ENCODE assay signal across 14 cellular contexts in the genomic region with DNA sequence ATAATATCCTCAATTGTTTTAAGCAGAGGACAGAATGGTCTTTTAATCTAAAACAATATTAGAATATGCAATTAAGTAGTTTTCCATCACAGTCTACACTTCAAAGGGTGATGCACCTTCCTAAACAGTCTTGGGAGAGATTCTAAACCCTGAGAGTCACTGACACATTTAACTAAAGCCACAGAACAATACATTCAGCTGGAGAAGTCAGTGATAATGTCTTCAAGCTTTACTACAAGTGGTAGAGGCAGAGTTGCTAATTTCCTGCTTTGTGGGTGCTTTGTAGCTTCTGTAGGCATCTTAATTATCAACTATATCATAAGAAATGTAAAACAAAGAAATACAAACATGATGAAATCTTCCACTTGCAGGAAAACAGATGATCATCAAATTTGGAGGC.
DNase-seq lines count a peak whose midpoint lies in the region; ATAC-seq, FAIRE-seq and TF ChIP-seq lines count a peak whose summit lies in the region.
"Had no signal": no experiment of that assay in that cellular context is flagged by ENCODE, and none has a peak within 500 bp of the region (broad histone marks: within the 10 kb centered on the region; RNA-seq: fewer than 3 reads in every experiment).

No MANE protein-coding gene starts in this region.

- H2AFZ ChIP-seq in Loucy (ENCODE audit: low read length), result no peak overlapping the region

- no peaks in the 10 kb centered on the region for H3K9me3 ChIP-seq in CD8-positive, alpha-beta T cell (ENCODE audit: low read length)
- H3K9me3 ChIP-seq in Loucy (ENCODE audit: insufficient read depth, low read depth, low read length) (no peaks in the 10 kb centered on the region), small intestine (ENCODE audit: control insufficient read depth, low read depth) (no peaks in the 10 kb centered on the region)
- H3K9me3 ChIP-seq: body of pancreas had no signal

- peak; percentile 18 for ATAC-seq in CD8-positive, alpha-beta T cell
- ATAC-seq in central memory CD8-positive, alpha-beta T cell (replicated peaks; ENCODE audit: extremely low read depth, poor library complexity, severe bottlenecking), result no peak
- ATAC-seq in sciatic nerve (no peak), GM18873 (IDR thresholded peaks at IDR 0.05; ENCODE audit: low FRiP score, unreplicated experiment) (no peak)
- ATAC-seq: body of pancreas had no signal

- no peaks in the 10 kb centered on the region for H3K9me2 ChIP-seq in Loucy (replicated peaks; ENCODE audit: low read depth, low read length)

- H3K4me3 Mint-ChIP-seq in CD8-positive, alpha-beta T cell, result peak overlapping the region; percentile 81
- peak overlapping the region; percentile 81 for H3K4me3 Mint-ChIP-seq in central memory CD8-positive, alpha-beta T cell

- CTCF ChIA-PET in CD8-positive, alpha-beta T cell (lab: Charles Lee), result interaction anchor here (0.7 to 3.4 kb wide), 10 partner anchors 8 to 86 kb away, joined by 3 to 9 read pairs (median 3); no protein-coding TSS in a partner anchor

- H3K36me3 ChIP-seq in CD8-positive, alpha-beta T cell (ENCODE audit: insufficient read depth, low read length), result peaks cover under 1% of the 10 kb centered on the region
- H3K36me3 ChIP-seq in Loucy (ENCODE audit: insufficient read depth, low read length) (peaks cover 3% of the 10 kb centered on the region; the same call in 1 of the 2 replicates), small intestine (ENCODE audit: control insufficient read depth in 2 of 2, insufficient read depth in 2 of 2, low read length in 2 of 2) (peaks cover under 1 to 3% of the 10 kb centered on the region in 2 donors)

- intact Hi-C loops in CD8-positive, alpha-beta T cell (cut with DNase I, micrococcal nuclease), result loop anchor here (2.0 to 5.0 kb wide), 6 partner anchors 17 to 365 kb away; no protein-coding TSS in a partner anchor
- intact Hi-C loops in sciatic nerve (cut with DNase I), result no loop called here

- peak overlapping the region; percentile 62 for H3K4me2 ChIP-seq in Loucy (ENCODE audit: low read depth, low read length, poor library complexity, severe bottlenecking)

- POLR2A ChIA-PET in CD8-positive, alpha-beta T cell (lab: Charles Lee), result interaction anchor here (1.1 to 1.8 kb wide), 2 partner anchors 9 to 17 kb away, joined by 3 to 14 read pairs; no protein-coding TSS in a partner anchor

- peak overlapping the region; percentile 96 for H3K27ac Mint-ChIP-seq in CD8-positive, alpha-beta T cell
- H3K27ac Mint-ChIP-seq in central memory CD8-positive, alpha-beta T cell (ENCODE audit: low read depth), result peak overlapping the region; percentile 97

- peaks cover 91% of the 10 kb centered on the region for H3K4me1 ChIP-seq in CD8-positive, alpha-beta T cell (ENCODE audit: insufficient read depth, low read length)
- peaks cover 66% of the 10 kb centered on the region for H3K4me1 ChIP-seq in Loucy (ENCODE audit: insufficient read depth, low read length, poor library complexity, severe bottlenecking)
- peaks cover 3 to 4% of the 10 kb centered on the region in 2 donors for H3K4me1 ChIP-seq in small intestine (ENCODE audit: control insufficient read depth in 2 of 2, insufficient read depth in 1 of 2, low read depth in 1 of 2, low read length in 1 of 2)

- peak overlapping the region; percentile 52 for H3K9ac ChIP-seq in Loucy (ENCODE audit: low read depth, low read length, poor library complexity, severe bottlenecking)

- no peaks in the 10 kb centered on the region for H3K27me3 ChIP-seq in CD8-positive, alpha-beta T cell (ENCODE audit: insufficient read depth, low read length)
- H3K27me3 ChIP-seq in Loucy (ENCODE audit: insufficient read depth, low read length, poor library complexity, severe bottlenecking) (no peaks in the 10 kb centered on the region), small intestine (ENCODE audit: control insufficient read depth in 2 of 2, insufficient read depth in 2 of 2, low read length in 2 of 2) (no peaks in the 10 kb centered on the region)
- H3K27me3 ChIP-seq: body of pancreas had no signal

- H3K4me3 ChIP-seq in CD8-positive, alpha-beta T cell (ENCODE audit: low read depth, low read length), result peak overlapping the region; percentile 30
- H3K4me3 ChIP-seq in Loucy (ENCODE audit: low read length, poor library complexity, severe bottlenecking) (peak overlapping the region; percentile 54), small intestine (ENCODE audit: low read depth in 1 of 2, low read length in 2 of 2) (no peak overlapping the region)
- H3K4me3 ChIP-seq: body of pancreas had no signal

- no peaks in the 10 kb centered on the region; the same call in 1 of the 2 replicates for H3F3A ChIP-seq in Loucy (ENCODE audit: low read depth)

- peaks cover 17% of the 10 kb centered on the region for H4K20me1 ChIP-seq in Loucy (ENCODE audit: insufficient read depth, low read length, poor library complexity, severe bottlenecking)

- peaks cover 89% of the 10 kb centered on the region for H3K4me1 Mint-ChIP-seq in CD8-positive, alpha-beta T cell (ENCODE audit: low read depth)
- peaks cover 96% of the 10 kb centered on the region for H3K4me1 Mint-ChIP-seq in central memory CD8-positive, alpha-beta T cell

- no peak for FAIRE-seq in small intestine (lab: Jason Lieb, UNC)
- FAIRE-seq: kidney had no signal

- no peak for TF ChIP-seq CTCF in CD8-positive, alpha-beta T cell (IDR thresholded peaks at IDR 0.05)
- no peak for TF ChIP-seq CTCF in Loucy (conservative IDR thresholded peaks at IDR 0.05; ENCODE audit: low read length)

- H3K36me3 Mint-ChIP-seq in CD8-positive, alpha-beta T cell, result peaks cover 38% of the 10 kb centered on the region
- peaks cover 41% of the 10 kb centered on the region for H3K36me3 Mint-ChIP-seq in central memory CD8-positive, alpha-beta T cell (ENCODE audit: insufficient read depth)

- H3K27ac ChIP-seq in CD8-positive, alpha-beta T cell (ENCODE audit: low read depth, low read length), result peak overlapping the region; percentile 79
- peak overlapping the region; percentile 51 to 53 for H3K27ac ChIP-seq in small intestine (ENCODE audit: low read depth in 1 of 2, low read length in 1 of 2)

- H3K27me3 Mint-ChIP-seq in CD8-positive, alpha-beta T cell (ENCODE audit: low read depth), result no peaks in the 10 kb centered on the region
- no peaks in the 10 kb centered on the region for H3K27me3 Mint-ChIP-seq in central memory CD8-positive, alpha-beta T cell

- DNase-seq in CD8-positive, alpha-beta T cell, result no peak
- no peak for DNase-seq in central memory CD8-positive, alpha-beta T cell (ENCODE audit: low spot score in 2 of 2)
- DNase-seq in small intestine, result no peak
- DNase-seq in NCI-H1930 (lab: John Stamatoyannopoulos, UW), result no peak
- no peak for DNase-seq in cerebellum (ENCODE audit: low spot score)
- DNase-seq in sciatic nerve (ENCODE audit: low spot score), result no peak
- DNase-seq: activated CD8-positive, alpha-beta memory T cell treated with anti-CD3 and anti-CD28 coated beads, Interleukin-2, amount 50 U/mL, for 48 hours; body of pancreas; Calu3; kidney; NCI-H1105; RPMI8226 had no signal

- peaks cover 10% of the 10 kb centered on the region for H3K9me3 Mint-ChIP-seq in CD8-positive, alpha-beta T cell
- H3K9me3 Mint-ChIP-seq in central memory CD8-positive, alpha-beta T cell, result peaks cover 5% of the 10 kb centered on the region

- H3K79me2 ChIP-seq in Loucy (ENCODE audit: insufficient read depth, low read length), result peaks cover 52% of the 10 kb centered on the region

Comparison
In these comparisons a context has a peak if more than half of its experiments do, and no peak if none do; other contexts are left out.
1. H3K4me3 ChIP-seq: peak in CD8-positive, alpha-beta T cell (single experiment) and Loucy (single experiment); none in small intestine (0 of 2).